Comparison of ENCODE assay signal across 8 cellular contexts in the genomic region with DNA sequence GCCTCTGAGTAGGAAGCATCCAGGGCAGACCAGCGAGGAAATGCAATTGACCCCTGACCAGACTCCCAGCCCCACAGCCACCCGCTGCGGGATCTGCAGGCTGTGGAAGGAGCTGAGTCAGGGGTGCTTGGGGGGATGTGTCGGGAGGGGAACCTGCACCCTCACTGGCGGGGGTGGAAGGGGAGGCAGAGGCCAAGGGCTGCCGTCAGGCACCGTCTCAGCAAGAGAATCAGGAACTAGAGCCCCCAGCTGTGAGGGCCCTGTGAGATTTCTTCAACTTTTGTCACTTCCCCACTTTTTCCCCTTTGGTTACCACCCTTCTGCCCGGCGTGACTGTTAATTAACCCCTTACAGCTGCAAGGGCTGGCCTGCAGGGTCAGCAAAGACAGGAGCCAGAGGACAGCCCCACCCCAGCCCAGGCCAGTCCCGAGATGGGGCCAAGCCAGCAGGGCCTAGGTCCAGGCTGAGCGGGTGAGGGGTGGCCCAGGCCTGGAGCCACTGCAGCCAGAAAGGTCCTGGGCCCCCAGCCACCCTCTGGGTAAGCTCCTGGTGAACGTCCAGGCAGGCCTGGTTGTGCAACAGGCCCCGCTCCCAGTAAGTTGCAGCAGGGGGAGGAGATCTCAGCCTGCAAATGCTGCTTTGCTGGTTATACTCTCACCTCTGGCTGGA.
DNase-seq lines count a peak whose midpoint lies in the region; ATAC-seq and TF ChIP-seq lines count a peak whose summit lies in the region.

No MANE protein-coding gene starts in this region.

- H3K27me3 ChIP-seq in duodenal mucosa (ENCODE audit: control insufficient read depth in 1 of 2, insufficient read depth in 2 of 2, low read length in 2 of 2) (no peaks in the 10 kb centered on the region), lung (ENCODE audit: control insufficient read depth, insufficient read depth) (no peaks in the 10 kb centered on the region), thoracic aorta (replicated peaks; ENCODE audit: insufficient read depth) (no peaks in the 10 kb centered on the region)

- H3K4me3 ChIP-seq in duodenal mucosa (ENCODE audit: low read depth in 1 of 2, low read length in 2 of 2): no peak overlapping the region
- no peak overlapping the region for H3K4me3 ChIP-seq in lung
- no peak overlapping the region for H3K4me3 ChIP-seq in thoracic aorta

- CTCF ChIA-PET in WTC11 (lab: Charles Lee): no interaction called here

- peak; percentile 62 for ATAC-seq in lung (ENCODE audit: insufficient read depth, low FRiP score)
- peak; percentile 32 for ATAC-seq in thoracic aorta (ENCODE audit: insufficient number of reproducible peaks, low FRiP score, low read depth)
- ATAC-seq in WTC11: no peak; the same call in 1 of the 2 replicates

- no peak overlapping the region for H3K4me3 Mint-ChIP-seq in WTC11

- H3K36me3 Mint-ChIP-seq in WTC11: peaks cover 9% of the 10 kb centered on the region

- H3K9me3 Mint-ChIP-seq in WTC11: peaks cover 21% of the 10 kb centered on the region

- H3K27ac ChIP-seq in duodenal mucosa (ENCODE audit: low read depth, low read length) (peak overlapping the region; percentile 45), lung (ENCODE audit: low read depth in 1 of 2, low read length in 1 of 2) (peak overlapping the region in 1 of 2 donors; percentile 86), thoracic aorta (peak overlapping the region in 1 of 2 donors; percentile 47)

- H3K9ac ChIP-seq in duodenal mucosa (ENCODE audit: low read depth in 1 of 2, low read length in 2 of 2): no peak overlapping the region

- 0 out of 2 replicates have a peak, but pooled peaks cover 8% of the 10 kb centered on the region for H3K4me1 Mint-ChIP-seq in WTC11

- H3K9me3 ChIP-seq in duodenal mucosa (ENCODE audit: control insufficient read depth in 1 of 2, low read length in 2 of 2) (peaks cover 5 to 10% of the 10 kb centered on the region in 2 donors), lung (ENCODE audit: control insufficient read depth in 2 of 2, insufficient read depth in 1 of 2, low read length in 1 of 2) (peaks cover 0 to 4% of the 10 kb centered on the region in 2 donors), thoracic aorta (peaks cover 7% of the 10 kb centered on the region)

- no peaks in the 10 kb centered on the region for H3K36me3 ChIP-seq in duodenal mucosa (ENCODE audit: control insufficient read depth in 1 of 2, insufficient read depth in 2 of 2, low read length in 2 of 2)
- H3K36me3 ChIP-seq in lung (ENCODE audit: control insufficient read depth in 2 of 2, insufficient read depth in 2 of 2, low read length in 2 of 2): no peaks in the 10 kb centered on the region
- no peaks in the 10 kb centered on the region for H3K36me3 ChIP-seq in thoracic aorta

- H3K4me1 ChIP-seq in duodenal mucosa (ENCODE audit: control insufficient read depth in 1 of 2, insufficient read depth in 2 of 2, low read length in 2 of 2): peaks cover 18 to 29% of the 10 kb centered on the region in 2 donors
- H3K4me1 ChIP-seq in lung (ENCODE audit: control insufficient read depth in 2 of 2, insufficient read depth in 2 of 2, low read length in 2 of 2): peaks cover 0 to 18% of the 10 kb centered on the region in 2 donors
- H3K4me1 ChIP-seq in thoracic aorta (ENCODE audit: control insufficient read depth in 1 of 2, low read depth in 2 of 2): peaks cover 6 to 21% of the 10 kb centered on the region in 2 donors

- DNase-seq in MV-4-11 (lab: John Stamatoyannopoulos, UW) (peak; percentile 96), lung (ENCODE audit: low spot score) (peak; percentile 63), thoracic aorta (ENCODE audit: low spot score) (no peak), WTC11 (ENCODE audit: low spot score) (no peak), COLO829 (ENCODE audit: low spot score) (no peak), DMS53 (lab: John Stamatoyannopoulos, UW) (no peak)
- DNase-seq in activated CD4-positive, alpha-beta T cell treated with anti-CD3 and anti-CD28 coated beads for 4 hours: no peak

- no peaks in the 10 kb centered on the region for H3K27me3 Mint-ChIP-seq in WTC11 (ENCODE audit: low read depth)

- H3K27ac Mint-ChIP-seq in WTC11: no peak overlapping the region

- POLR2A ChIA-PET in WTC11 (lab: Charles Lee): no interaction called here

- 33 to 50% methylated on average over 13 of the region's 13 CpGs for WGBS in lung, 2 donors

- TF ChIP-seq CTCF in lung (IDR thresholded peaks at IDR 0.05; ENCODE audit: control extremely low read depth, extremely low read depth) (no peak), thoracic aorta (IDR thresholded peaks at IDR 0.05) (no peak), WTC11 (IDR thresholded peaks at IDR 0.05) (no peak)

TF ChIP-seq in WTC11, 78 proteins besides CTCF, POLR2A, EP300 and RAD21:
- TF ChIP-seq, protein P1, sequence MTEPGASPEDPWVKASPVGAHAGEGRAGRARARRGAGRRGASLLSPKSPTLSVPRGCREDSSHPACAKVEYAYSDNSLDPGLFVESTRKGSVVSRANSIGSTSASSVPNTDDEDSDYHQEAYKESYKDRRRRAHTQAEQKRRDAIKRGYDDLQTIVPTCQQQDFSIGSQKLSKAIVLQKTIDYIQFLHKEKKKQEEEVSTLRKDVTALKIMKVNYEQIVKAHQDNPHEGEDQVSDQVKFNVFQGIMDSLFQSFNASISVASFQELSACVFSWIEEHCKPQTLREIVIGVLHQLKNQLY (CRISPR knock-in tag; IDR thresholded peaks at IDR 0.05): no peak
- TF ChIP-seq, protein P2, sequence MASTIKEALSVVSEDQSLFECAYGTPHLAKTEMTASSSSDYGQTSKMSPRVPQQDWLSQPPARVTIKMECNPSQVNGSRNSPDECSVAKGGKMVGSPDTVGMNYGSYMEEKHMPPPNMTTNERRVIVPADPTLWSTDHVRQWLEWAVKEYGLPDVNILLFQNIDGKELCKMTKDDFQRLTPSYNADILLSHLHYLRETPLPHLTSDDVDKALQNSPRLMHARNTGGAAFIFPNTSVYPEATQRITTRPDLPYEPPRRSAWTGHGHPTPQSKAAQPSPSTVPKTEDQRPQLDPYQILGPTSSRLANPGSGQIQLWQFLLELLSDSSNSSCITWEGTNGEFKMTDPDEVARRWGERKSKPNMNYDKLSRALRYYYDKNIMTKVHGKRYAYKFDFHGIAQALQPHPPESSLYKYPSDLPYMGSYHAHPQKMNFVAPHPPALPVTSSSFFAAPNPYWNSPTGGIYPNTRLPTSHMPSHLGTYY (CRISPR knock-in tag; IDR thresholded peaks at IDR 0.05): no peak

Comparison
In these comparisons a context has a peak if more than half of its experiments do, and no peak if none do; other contexts are left out.
1. DNase-seq: peak in MV-4-11 (single experiment) and lung (single experiment); none in thoracic aorta (single experiment), WTC11 (single experiment), COLO829 (single experiment), activated CD4-positive, alpha-beta T cell treated with anti-CD3 and anti-CD28 coated beads for 4 hours (0 of 2) and DMS53 (single experiment).